In genomic region chr3:138451595-138452162, GRCh38 we compare ENCODE assay signal across 20 cellular contexts.
"Had no signal": no experiment of that assay in that cellular context is flagged by ENCODE, and none has a peak within 500 bp of the region (broad histone marks: within the 10 kb centered on the region; RNA-seq: fewer than 3 reads in every experiment).

No MANE protein-coding gene starts in this region.

- H3K27ac Mint-ChIP-seq: activated naive CD8-positive, alpha-beta T cell treated with anti-CD3 and anti-CD28 coated beads for 36 hours; activated T-cell treated with anti-CD3 and anti-CD28 coated beads, Interleukin-2, amount 50 U/mL, for 72 hours; memory B cell; naive B cell; stimulated activated naive B cell treated with anti-CD40 and anti-IgM and Interleukin-4, amounts not matched to agents 10 μg/mL and 1 μg/mL and 100 μg/mL, for 72 hours; T-helper 1 cell treated with Interleukin-12 subunit alpha and Interleukin-12 subunit beta and Interleukin-4 antibody, amounts not matched to agents 30 μg/mL and 1 μg/mL, for 36 hours had no signal

- DNase-seq: activated CD4-positive, alpha-beta T cell treated with anti-CD3 and anti-CD28 coated beads for 1 hour; activated CD8-positive, alpha-beta memory T cell treated with anti-CD3 and anti-CD28 coated beads for 24 hours; activated naive CD4-positive, alpha-beta T cell; activated naive CD8-positive, alpha-beta T cell treated with anti-CD3 and anti-CD28 coated beads for 36 hours; activated T-cell treated with anti-CD3 and anti-CD28 coated beads, Interleukin-2, amount 50 U/mL, for 72 hours; amniotic stem cell; central memory CD4-positive, alpha-beta T cell; colonic mucosa; gastrocnemius medialis; left ventricle myocardium superior; mucosa of descending colon; naive B cell; sigmoid colon; stimulated activated naive B cell treated with anti-CD40 and anti-IgM and Interleukin-4, amounts not matched to agents 10 μg/mL and 1 μg/mL and 100 μg/mL, for 72 hours; thyroid gland; uterus had no signal

- H3K4me3 Mint-ChIP-seq: activated naive CD8-positive, alpha-beta T cell treated with anti-CD3 and anti-CD28 coated beads for 36 hours; activated T-cell treated with anti-CD3 and anti-CD28 coated beads, Interleukin-2, amount 50 U/mL, for 72 hours; memory B cell; naive B cell; stimulated activated naive B cell treated with anti-CD40 and anti-IgM and Interleukin-4, amounts not matched to agents 10 μg/mL and 1 μg/mL and 100 μg/mL, for 72 hours; T-helper 1 cell treated with Interleukin-12 subunit alpha and Interleukin-12 subunit beta and Interleukin-4 antibody, amounts not matched to agents 30 μg/mL and 1 μg/mL, for 36 hours had no signal

- H3K36me3 Mint-ChIP-seq: activated naive CD8-positive, alpha-beta T cell treated with anti-CD3 and anti-CD28 coated beads for 36 hours; memory B cell; naive B cell; stimulated activated naive B cell treated with anti-CD40 and anti-IgM and Interleukin-4, amounts not matched to agents 10 μg/mL and 1 μg/mL and 100 μg/mL, for 72 hours had no signal

- H3K4me3 ChIP-seq: colonic mucosa, gastrocnemius medialis, heart left ventricle, mucosa of descending colon, sigmoid colon, thyroid gland, uterus had no signal

- H3K9me3 Mint-ChIP-seq: activated naive CD8-positive, alpha-beta T cell treated with anti-CD3 and anti-CD28 coated beads for 36 hours; activated T-cell treated with anti-CD3 and anti-CD28 coated beads, Interleukin-2, amount 50 U/mL, for 72 hours; memory B cell; naive B cell; stimulated activated naive B cell treated with anti-CD40 and anti-IgM and Interleukin-4, amounts not matched to agents 10 μg/mL and 1 μg/mL and 100 μg/mL, for 72 hours; T-helper 1 cell treated with Interleukin-12 subunit alpha and Interleukin-12 subunit beta and Interleukin-4 antibody, amounts not matched to agents 30 μg/mL and 1 μg/mL, for 36 hours had no signal

- H2AFZ ChIP-seq: parathyroid adenoma had no signal

- H3K27me3 Mint-ChIP-seq: activated naive CD8-positive, alpha-beta T cell treated with anti-CD3 and anti-CD28 coated beads for 36 hours had no signal

- H3K9me3 ChIP-seq: colonic mucosa, gastrocnemius medialis, heart left ventricle, mucosa of descending colon, sigmoid colon, thyroid gland, uterus had no signal

- H3K79me2 ChIP-seq: parathyroid adenoma had no signal

- H3K36me3 ChIP-seq: colonic mucosa, gastrocnemius medialis, heart left ventricle, thyroid gland, uterus had no signal

- H3K4me1 ChIP-seq: colonic mucosa, heart left ventricle, parathyroid adenoma, uterus had no signal

- H3K27me3 ChIP-seq: colonic mucosa, gastrocnemius medialis, heart left ventricle, sigmoid colon, thyroid gland, uterus had no signal

- ATAC-seq: activated T-cell treated with anti-CD3 and anti-CD28 coated beads, Interleukin-2, amount 50 U/mL, for 72 hours; gastrocnemius medialis; heart left ventricle; left ventricle myocardium superior; mucosa of descending colon; stimulated activated naive B cell treated with anti-CD40 and anti-IgM and Interleukin-4, amounts not matched to agents 10 μg/mL and 1 μg/mL and 100 μg/mL, for 72 hours had no signal

- H3K4me1 Mint-ChIP-seq: activated naive CD8-positive, alpha-beta T cell treated with anti-CD3 and anti-CD28 coated beads for 36 hours; naive B cell; stimulated activated naive B cell treated with anti-CD40 and anti-IgM and Interleukin-4, amounts not matched to agents 10 μg/mL and 1 μg/mL and 100 μg/mL, for 72 hours had no signal

- H3K27ac ChIP-seq: colonic mucosa, gastrocnemius medialis, heart left ventricle, parathyroid adenoma, sigmoid colon, thyroid gland, uterus had no signal
